ENCODE assay signal across 8 cellular contexts in the genomic region with DNA sequence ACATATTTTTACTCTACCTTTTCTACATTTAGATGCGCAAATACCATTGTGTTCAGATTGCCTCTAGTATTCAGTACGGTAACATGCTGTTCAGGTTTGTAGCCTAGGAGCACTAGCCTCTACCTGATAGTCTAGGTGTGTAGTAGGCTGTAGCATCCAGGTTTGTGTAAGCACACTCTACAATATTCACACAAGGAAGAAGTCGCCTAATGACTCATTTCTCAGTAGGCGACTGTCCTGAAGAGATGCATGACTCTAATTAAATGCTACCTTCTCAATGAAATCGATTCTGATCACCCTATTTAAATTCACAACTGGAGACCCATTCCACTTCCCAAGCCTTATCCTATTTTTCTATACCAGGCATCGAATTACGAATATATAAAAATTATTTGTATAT. TPM values are rescaled to one million over a fixed set of nuclear protein-coding genes. Genes with fewer than 3 reads are reported as not detected.
A peak's percentile ranks its signal among the peaks of the same experiment; 100 is the strongest.
DNase-seq lines count a peak whose midpoint lies in the region; ATAC-seq and TF ChIP-seq lines count a peak whose summit lies in the region.

No MANE protein-coding gene starts in this region.

- peaks cover 32% of the 10 kb centered on the region for H3K36me3 Mint-ChIP-seq in activated T-cell treated with anti-CD3 and anti-CD28 coated beads, Interleukin-2, amount 50 U/mL, for 24 hours (ENCODE audit: low read depth)
- H3K36me3 Mint-ChIP-seq in activated CD8-positive, alpha-beta T cell treated with anti-CD3 and anti-CD28 coated beads for 36 hours (ENCODE audit: low read depth) = peaks cover 4% of the 10 kb centered on the region
- H3K36me3 Mint-ChIP-seq in immature natural killer cell = peaks cover 0 to 9% (median 0%) of the 10 kb centered on the region in 3 donors

- TF ChIP-seq POLR2A in thyroid gland (IDR thresholded peaks at IDR 0.05) = no peak

- H3K9me3 ChIP-seq in thyroid gland = no peaks in the 10 kb centered on the region

- peaks cover 36% of the 10 kb centered on the region for H3K4me1 Mint-ChIP-seq in activated T-cell treated with anti-CD3 and anti-CD28 coated beads, Interleukin-2, amount 50 U/mL, for 24 hours (ENCODE audit: low read depth)
- peaks cover 31% of the 10 kb centered on the region for H3K4me1 Mint-ChIP-seq in activated CD8-positive, alpha-beta T cell treated with anti-CD3 and anti-CD28 coated beads for 36 hours (ENCODE audit: low read depth)
- H3K4me1 Mint-ChIP-seq in immature natural killer cell = peaks cover 20 to 23% of the 10 kb centered on the region in 2 donors

- no peak for ATAC-seq in activated CD8-positive, alpha-beta T cell treated with anti-CD3 and anti-CD28 coated beads for 36 hours

- no peaks in the 10 kb centered on the region for H3K27me3 Mint-ChIP-seq in activated T-cell treated with anti-CD3 and anti-CD28 coated beads, Interleukin-2, amount 50 U/mL, for 24 hours
- H3K27me3 Mint-ChIP-seq in activated CD8-positive, alpha-beta T cell treated with anti-CD3 and anti-CD28 coated beads for 36 hours = peaks cover 1% of the 10 kb centered on the region
- H3K27me3 Mint-ChIP-seq in immature natural killer cell (ENCODE audit: low read depth in 3 of 3) = peaks cover 3 to 6% (median 4%) of the 10 kb centered on the region in 3 donors

- POLR2A ChIA-PET in activated CD8-positive, alpha-beta T cell treated with anti-CD3 and anti-CD28 coated beads for 36 hours (lab: Charles Lee) = interaction anchor here (0.7 to 1.7 kb wide), 2 partner anchors 12 to 26 kb away, joined by 3 read pairs; no protein-coding TSS in a partner anchor

- no peak for TF ChIP-seq CTCF in activated CD8-positive, alpha-beta T cell treated with anti-CD3 and anti-CD28 coated beads for 36 hours (IDR thresholded peaks at IDR 0.05)
- TF ChIP-seq CTCF in thyroid gland (IDR thresholded peaks at IDR 0.05) = no peak

- intact Hi-C loops in activated CD8-positive, alpha-beta T cell treated with anti-CD3 and anti-CD28 coated beads for 36 hours (cut with micrococcal nuclease) = no loop called here
- intact Hi-C loops in thyroid gland (cut with DNase I) = loop anchor here (5.0 kb wide), 1 partner anchor 101 kb away; the partner anchor contains the start of gene RANBP9

- H3K9me3 Mint-ChIP-seq in activated T-cell treated with anti-CD3 and anti-CD28 coated beads, Interleukin-2, amount 50 U/mL, for 24 hours = no peaks in the 10 kb centered on the region
- H3K9me3 Mint-ChIP-seq in activated CD8-positive, alpha-beta T cell treated with anti-CD3 and anti-CD28 coated beads for 36 hours = no peaks in the 10 kb centered on the region
- H3K9me3 Mint-ChIP-seq in immature natural killer cell = no peaks in the 10 kb centered on the region

- H3K4me3 ChIP-seq in thyroid gland (replicated peaks in 1 of 3) = peak overlapping the region in 1 of 3 donors; percentile 70

- H3K4me1 ChIP-seq in thyroid gland = peaks cover 47% of the 10 kb centered on the region in 2 donors

- no peak for DNase-seq in activated T-cell treated with anti-CD3 and anti-CD28 coated beads, Interleukin-2, amount 50 U/mL, for 24 hours
- DNase-seq in activated T-cell treated with anti-CD3 and anti-CD28 coated beads for 4 hours (no peak), immature natural killer cell (no peak), thyroid gland (no peak), SHP77 treated with DMSO at 0.1 percent for 48 hours (lab: John Stamatoyannopoulos, UW) (no peak), GM03348 (ENCODE audit: low spot score) (no peak), T1000 (lab: John Stamatoyannopoulos, UW) (no peak)
- no peak for DNase-seq in activated CD8-positive, alpha-beta T cell treated with anti-CD3 and anti-CD28 coated beads for 36 hours

- CTCF ChIA-PET in activated CD8-positive, alpha-beta T cell treated with anti-CD3 and anti-CD28 coated beads for 36 hours (lab: Charles Lee) = interaction anchor here (1.0 to 5.9 kb wide), 3 partner anchors 18 to 234 kb away, joined by 3 to 43 read pairs (median 5); no protein-coding TSS in a partner anchor

- H3K27me3 ChIP-seq in thyroid gland = no peaks in the 10 kb centered on the region

- H3K4me3 Mint-ChIP-seq in activated T-cell treated with anti-CD3 and anti-CD28 coated beads, Interleukin-2, amount 50 U/mL, for 24 hours = peak overlapping the region; percentile 91
- H3K4me3 Mint-ChIP-seq in activated CD8-positive, alpha-beta T cell treated with anti-CD3 and anti-CD28 coated beads for 36 hours = peak overlapping the region; percentile 86
- peak overlapping the region; percentile 87 to 91 (median 89) for H3K4me3 Mint-ChIP-seq in immature natural killer cell

- 40 to 45% methylated on average over 7 of the region's 7 CpGs for WGBS in thyroid gland, 2 donors

- H3K27ac Mint-ChIP-seq in activated T-cell treated with anti-CD3 and anti-CD28 coated beads, Interleukin-2, amount 50 U/mL, for 24 hours = peak overlapping the region; percentile 58
- H3K27ac Mint-ChIP-seq in activated CD8-positive, alpha-beta T cell treated with anti-CD3 and anti-CD28 coated beads for 36 hours = peak overlapping the region; percentile 76
- H3K27ac Mint-ChIP-seq in immature natural killer cell = peak overlapping the region in 5 of 6 donors; percentile 49 to 81 (median 68)

- H3K27ac ChIP-seq in thyroid gland = peak overlapping the region; percentile 87 to 97 (median 94)

- H3K36me3 ChIP-seq in thyroid gland = no peaks in the 10 kb centered on the region

RNA-seq across cellular contexts. Expression of gene MCUR1, which starts 1.3 kb away (rescaled TPM):
- total RNA-seq in activated CD8-positive, alpha-beta T cell treated with anti-CD3 and anti-CD28 coated beads for 36 hours = 10 to 100 TPM; 34.8 to 38.0 TPM
- 10 to 100 TPM in 1 of 3 donors, 1 to 10 TPM in 2; 7.2 to 13.2 (median 9.7) TPM for polyA plus RNA-seq in immature natural killer cell
- total RNA-seq in thyroid gland = 10 to 100 TPM; 22.2 to 30.7 (median 25.5) TPM
